8 cellular contexts compared by ENCODE assay signal in the genomic region with DNA sequence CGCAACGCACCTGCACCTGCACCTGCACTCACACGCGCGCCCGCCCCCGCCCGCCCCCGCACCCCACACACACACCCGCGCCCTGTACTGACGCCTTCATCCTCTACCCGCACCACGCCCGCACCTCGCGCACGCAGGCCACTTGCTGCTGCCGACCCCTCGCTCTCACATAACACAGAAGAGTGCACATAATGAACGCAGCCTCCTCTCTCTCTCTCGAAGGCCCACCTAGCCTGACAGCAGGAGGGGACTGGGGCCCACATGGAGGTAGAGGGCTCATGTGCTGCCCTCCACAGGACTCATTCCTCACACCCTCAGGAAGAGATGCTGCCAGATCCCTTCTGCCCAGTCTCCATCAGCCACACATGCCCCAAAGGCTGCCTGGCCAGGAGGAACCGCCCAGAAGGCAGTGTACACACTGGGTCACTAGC. TPM values are rescaled to one million over a fixed set of nuclear protein-coding genes. Genes with fewer than 3 reads are reported as not detected.
A peak's percentile ranks its signal among the peaks of the same experiment; 100 is the strongest.
DNase-seq lines count a peak whose midpoint lies in the region; ATAC-seq and TF ChIP-seq lines count a peak whose summit lies in the region.

No MANE protein-coding gene starts in this region.

- peak; percentile 23 to 71 for DNase-seq in NCI-H2081 (lab: John Stamatoyannopoulos, UW)
- DNase-seq in NCI-H2081 treated with DMSO at 0.1 percent for 48 hours (lab: John Stamatoyannopoulos, UW): no peak
- peak; percentile 34 to 63 for DNase-seq in NCI-H526 (lab: John Stamatoyannopoulos, UW)
- DNase-seq in endothelial cell (ENCODE audit: low spot score): no peak
- peak; percentile 54 for DNase-seq in retina
- no peak for DNase-seq in HCEC 1CT
- no peak for DNase-seq in activated gamma-delta T cell (lab: John Stamatoyannopoulos, UW)

- ATAC-seq in GM18502 (IDR thresholded peaks at IDR 0.05; ENCODE audit: poor library complexity, unreplicated experiment): no peak

- H3K27ac Mint-ChIP-seq in endothelial cell (ENCODE audit: unreplicated experiment): no peak overlapping the region

- peaks cover 19% of the 10 kb centered on the region for H3K27me3 Mint-ChIP-seq in endothelial cell (ENCODE audit: unreplicated experiment)

- peak overlapping the region; percentile 91 for H3K4me3 Mint-ChIP-seq in endothelial cell (ENCODE audit: unreplicated experiment)

- H3K36me3 Mint-ChIP-seq in endothelial cell (ENCODE audit: low read depth, unreplicated experiment): no peaks in the 10 kb centered on the region

- TF ChIP-seq CTCF in endothelial cell (IDR thresholded peaks at IDR 0.05; ENCODE audit: unreplicated experiment): no peak

- peaks cover 11% of the 10 kb centered on the region for H3K4me1 Mint-ChIP-seq in endothelial cell (ENCODE audit: unreplicated experiment)

- no peaks in the 10 kb centered on the region for H3K9me3 Mint-ChIP-seq in endothelial cell (ENCODE audit: unreplicated experiment)

RNA-seq across cellular contexts. Expression of a gene that starts 0.4 kb away (rescaled TPM):
- 0.23 TPM for total RNA-seq in endothelial cell (ENCODE audit: unreplicated experiment)

Comparison
In these comparisons a context has a peak if more than half of its experiments do, and no peak if none do; other contexts are left out.
1. DNase-seq: peak in NCI-H2081 (2 of 2), NCI-H526 (2 of 2) and retina (single experiment); none in NCI-H2081 treated with DMSO at 0.1 percent for 48 hours (single experiment), endothelial cell (single experiment), HCEC 1CT (single experiment) and activated gamma-delta T cell (single experiment).